In the genomic region with DNA sequence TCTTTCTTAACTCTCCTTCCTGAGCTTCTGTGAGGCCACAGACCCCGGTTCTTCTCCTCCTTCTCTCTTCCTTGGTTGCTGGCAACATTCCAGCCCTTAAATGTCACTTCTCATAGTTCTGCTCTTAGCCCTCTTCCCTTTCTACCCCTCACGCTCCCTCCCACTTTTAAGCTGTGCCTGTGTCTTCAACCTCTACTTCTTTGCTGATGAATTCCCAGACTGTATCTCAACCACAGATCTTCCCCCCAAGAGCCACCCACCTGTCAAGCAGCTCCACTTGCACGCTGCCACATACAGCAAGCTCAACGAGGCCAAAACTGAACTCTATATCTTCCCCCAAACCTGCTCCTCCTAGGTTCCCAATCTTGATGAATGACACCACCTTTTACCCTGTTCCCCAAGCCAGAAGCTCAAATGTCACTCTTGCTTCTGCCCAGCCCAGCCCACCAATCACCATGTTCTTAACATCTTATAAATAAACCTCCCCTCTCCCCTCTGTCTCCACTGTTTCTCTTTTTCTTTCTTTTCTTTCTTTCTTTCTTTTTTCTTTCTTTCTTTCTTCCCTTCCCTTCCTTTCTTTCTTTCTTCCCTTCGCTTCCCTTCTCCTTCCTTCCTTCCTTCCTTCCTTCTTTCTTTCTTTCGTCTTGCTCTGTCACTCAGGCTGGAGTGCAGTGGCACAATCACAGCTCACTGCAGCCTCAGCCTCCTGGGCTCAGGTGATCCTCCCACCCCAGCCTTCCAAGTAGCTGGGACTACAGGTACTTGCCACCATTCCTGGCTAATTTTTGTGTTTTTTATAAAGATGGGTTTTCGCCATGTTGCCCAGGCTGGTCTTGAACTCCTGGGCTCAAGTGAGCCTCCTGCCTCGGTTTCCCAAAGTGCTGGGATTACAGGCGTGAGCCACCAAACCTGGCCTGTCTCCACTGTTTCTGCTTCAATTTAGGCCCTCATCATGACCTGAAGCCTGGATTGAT, we compare ENCODE assay signal across 9 cellular contexts. TPM values are rescaled to one million over a fixed set of nuclear protein-coding genes. Genes with fewer than 3 reads are reported as not detected.
DNase-seq lines count a peak whose midpoint lies in the region; ATAC-seq and TF ChIP-seq lines count a peak whose summit lies in the region.
"Had no signal": no experiment of that assay in that cellular context is flagged by ENCODE, and none has a peak within 500 bp of the region (broad histone marks: within the 10 kb centered on the region; RNA-seq: fewer than 3 reads in every experiment).

No MANE protein-coding gene starts in this region.

- no peaks in the 10 kb centered on the region for H4K20me1 ChIP-seq in GM23248 (ENCODE audit: insufficient read depth)

- peaks cover 30% of the 10 kb centered on the region for H3K4me1 ChIP-seq in GM23248 (ENCODE audit: insufficient read depth)
- H3K4me1 ChIP-seq in breast epithelium, result peaks cover 13 to 25% of the 10 kb centered on the region in 2 donors

- H3K4me3 ChIP-seq in GM23248 (no peak overlapping the region), breast epithelium (no peak overlapping the region)

- intact Hi-C loops in breast epithelium (cut with DNase I; ENCODE audit: low total_unique reads), result no loop called here

- H3K27ac ChIP-seq in GM23248 (no peak overlapping the region), breast epithelium (peak overlapping the region; percentile 39 to 42)
- H3K27ac ChIP-seq: VCaP had no signal

- no peak for TF ChIP-seq POLR2A in breast epithelium (IDR thresholded peaks at IDR 0.05)

- peak overlapping the region; percentile 19; the same call in 1 of the 2 replicates for H2AFZ ChIP-seq in GM23248

- DNase-seq in GM23248 (no peak), RPMI8226 (peak; percentile 70), breast epithelium (ENCODE audit: low spot score in 2 of 2) (no peak), DMS114 treated with DMSO at 0.1 percent for 48 hours (lab: John Stamatoyannopoulos, UW; ENCODE audit: unreplicated experiment) (no peak), NCI-H2196 (lab: John Stamatoyannopoulos, UW; ENCODE audit: unreplicated experiment) (no peak), DMS53 (lab: John Stamatoyannopoulos, UW) (no peak)
- peak; percentile 22 for DNase-seq in stimulated activated CD8-positive, alpha-beta memory T cell treated with anti-CD3 and anti-CD28 coated beads, Interleukin-12 subunit alpha, Interleukin-12 subunit beta, amount 100 ng/mL, for 4 hours (ENCODE audit: low read depth)

- in situ Hi-C loops in GM23248 (cut with MboI), result loop anchor here (25.0 kb wide), 1 partner anchor 296 kb away; no protein-coding TSS in a partner anchor

- no peak for TF ChIP-seq CTCF in breast epithelium (IDR thresholded peaks at IDR 0.05)

- H3F3A ChIP-seq in GM23248 (ENCODE audit: insufficient read depth), result peaks cover 24% of the 10 kb centered on the region

- H3K36me3 ChIP-seq in GM23248 (ENCODE audit: low read depth), result no peaks in the 10 kb centered on the region
- no peaks in the 10 kb centered on the region for H3K36me3 ChIP-seq in breast epithelium

- H3K9ac ChIP-seq in GM23248, result no peak overlapping the region

- H3K9me3 ChIP-seq in GM23248 (ENCODE audit: low read depth) (no peaks in the 10 kb centered on the region), breast epithelium (no peaks in the 10 kb centered on the region)

- 76 to 82% methylated on average over 9 of the region's 9 CpGs for WGBS in GM23248 (ENCODE audit: low coverage in 1 of 2, low lambda C conversion rate in 2 of 2, missing lambda C conversion rate in 2 of 2), 2 experiments

- no peaks in the 10 kb centered on the region for H3K79me2 ChIP-seq in GM23248 (ENCODE audit: insufficient read depth)

- no peak for ATAC-seq in GM18867 (IDR thresholded peaks at IDR 0.05; ENCODE audit: unreplicated experiment)

- H3K4me2 ChIP-seq in GM23248 (ENCODE audit: unreplicated experiment), result no peak overlapping the region

- H3K9me2 ChIP-seq in GM23248 (ENCODE audit: insufficient read depth), result no peaks in the 10 kb centered on the region

- H3K27me3 ChIP-seq in GM23248 (replicated peaks; ENCODE audit: insufficient read depth) (no peaks in the 10 kb centered on the region), breast epithelium (no peaks in the 10 kb centered on the region)

RNA-seq across cellular contexts. Expression of gene PTP4A2, which starts 19.8 kb away (rescaled TPM):
- 379 and 430 TPM in 2 replicates for total RNA-seq in GM23248 (2014; rRNA removed; shearing (Covaris generic))
- polyA plus RNA-seq in GM23248 (2016; fragmentation: Nextera tagmentation; extraction: Ambion mirVana), result 292 and 376 TPM in 2 replicates
- total RNA-seq in breast epithelium, result 100 to 1,000 TPM; 225 to 271 (median 252) TPM

RNA-seq across cellular contexts. Expression of gene KHDRBS1, which starts 55.7 kb away (rescaled TPM):
- 41.7 and 50.6 TPM in 2 replicates for total RNA-seq in GM23248 (2014; rRNA removed; shearing (Covaris generic))
- 65.7 and 68.6 TPM in 2 replicates for polyA plus RNA-seq in GM23248 (2016; fragmentation: Nextera tagmentation; extraction: Ambion mirVana)
- 10 to 100 TPM; 58.2 to 78.7 (median 66.9) TPM for total RNA-seq in breast epithelium

Comparison
In these comparisons a context has a peak if more than half of its experiments do, and no peak if none do; other contexts are left out.
1. DNase-seq: peak in RPMI8226 (single experiment) and stimulated activated CD8-positive, alpha-beta memory T cell treated with anti-CD3 and anti-CD28 coated beads, Interleukin-12 subunit alpha, Interleukin-12 subunit beta, amount 100 ng/mL, for 4 hours (single experiment); none in GM23248 (single experiment), breast epithelium (0 of 2), DMS114 treated with DMSO at 0.1 percent for 48 hours (single experiment), NCI-H2196 (single experiment) and DMS53 (single experiment).